Comparison of ENCODE assay signal across 2 cellular contexts in genomic region chr17:28912938-28913333, GRCh38.
TF ChIP-seq lines count a peak whose summit lies in the region.

No MANE protein-coding gene starts in this region.

TF ChIP-seq in WTC11, 78 proteins besides CTCF, POLR2A, EP300 and RAD21:
- TF ChIP-seq ZNF396 (CRISPR knock-in tag; IDR thresholded peaks at IDR 0.05; ENCODE audit: borderline replicate concordance) (no peak), JAZF1 (CRISPR knock-in tag; IDR thresholded peaks at IDR 0.05) (no peak), HMGA2 (CRISPR knock-in tag; IDR thresholded peaks at IDR 0.05) (no peak), NFATC4 (CRISPR knock-in tag; IDR thresholded peaks at IDR 0.05) (no peak), NFE2L1 (CRISPR knock-in tag; IDR thresholded peaks at IDR 0.05) (no peak), SMAD3 (CRISPR knock-in tag; IDR thresholded peaks at IDR 0.05; ENCODE audit: borderline replicate concordance) (no peak), CBFB (CRISPR knock-in tag; IDR thresholded peaks at IDR 0.05; ENCODE audit: low read depth) (no peak), SP1 (CRISPR knock-in tag; conservative IDR thresholded peaks at IDR 0.05) (no peak), ZNF532 (CRISPR knock-in tag; IDR thresholded peaks at IDR 0.05; ENCODE audit: borderline replicate concordance) (no peak), CREB1 (CRISPR knock-in tag; IDR thresholded peaks at IDR 0.05) (no peak), STAT6 (CRISPR knock-in tag; conservative IDR thresholded peaks at IDR 0.05; ENCODE audit: low read depth) (no peak), OVOL2 (CRISPR knock-in tag; IDR thresholded peaks at IDR 0.05; ENCODE audit: borderline replicate concordance) (no peak)

TF ChIP-seq in HepG2, 621 proteins besides CTCF, POLR2A, EP300 and RAD21:
- TF ChIP-seq PHF5A (CRISPR knock-in tag; IDR thresholded peaks at IDR 0.05; ENCODE audit: low read depth, unreplicated experiment) = no peak
- TF ChIP-seq ZNF710 (CRISPR knock-in tag; IDR thresholded peaks at IDR 0.05; ENCODE audit: borderline replicate concordance) = no peak
- TF ChIP-seq ZBTB8A (CRISPR knock-in tag; IDR thresholded peaks at IDR 0.05; ENCODE audit: borderline replicate concordance, low read depth) = no peak
- TF ChIP-seq ZNF678 (CRISPR knock-in tag; IDR thresholded peaks at IDR 0.05) = no peak
- TF ChIP-seq ZNF205 (CRISPR knock-in tag; IDR thresholded peaks at IDR 0.05) = no peak
- TF ChIP-seq SP4 (CRISPR knock-in tag; IDR thresholded peaks at IDR 0.05) = no peak
- no peak for TF ChIP-seq ZXDC (CRISPR knock-in tag; IDR thresholded peaks at IDR 0.05)
- TF ChIP-seq TRIM22 (IDR thresholded peaks at IDR 0.05) = no peak
- no peak for TF ChIP-seq PRPF4 (IDR thresholded peaks at IDR 0.05; ENCODE audit: low read depth, low read length, poor library complexity, severe bottlenecking)
- no peak for TF ChIP-seq CAMTA2 (CRISPR knock-in tag; IDR thresholded peaks at IDR 0.05; ENCODE audit: borderline replicate concordance)
- TF ChIP-seq ATF1 (CRISPR knock-in tag; IDR thresholded peaks at IDR 0.05) = no peak
- no peak for TF ChIP-seq YY1 (IDR thresholded peaks at IDR 0.05; ENCODE audit: insufficient read depth, insufficient replicate concordance, low read depth, low read length)
- TF ChIP-seq SRSF4 (IDR thresholded peaks at IDR 0.05; ENCODE audit: low read depth, low read length, poor library complexity, severe bottlenecking) = no peak
- no peak for TF ChIP-seq KLF15 (CRISPR knock-in tag; IDR thresholded peaks at IDR 0.05; ENCODE audit: borderline replicate concordance)
- no peak for TF ChIP-seq ZNF766 (CRISPR knock-in tag; IDR thresholded peaks at IDR 0.05; ENCODE audit: borderline replicate concordance)
- no peak for TF ChIP-seq ZNF230 (CRISPR knock-in tag; IDR thresholded peaks at IDR 0.05)
- no peak for TF ChIP-seq TIGD3 (CRISPR knock-in tag; IDR thresholded peaks at IDR 0.05; ENCODE audit: borderline replicate concordance)
- no peak for TF ChIP-seq ZNF501 (CRISPR knock-in tag; IDR thresholded peaks at IDR 0.05)
TF ChIP-seq in HepG2: peak in this region for 0.
